ENCODE assay signal across 29 cellular contexts in the genomic region with DNA sequence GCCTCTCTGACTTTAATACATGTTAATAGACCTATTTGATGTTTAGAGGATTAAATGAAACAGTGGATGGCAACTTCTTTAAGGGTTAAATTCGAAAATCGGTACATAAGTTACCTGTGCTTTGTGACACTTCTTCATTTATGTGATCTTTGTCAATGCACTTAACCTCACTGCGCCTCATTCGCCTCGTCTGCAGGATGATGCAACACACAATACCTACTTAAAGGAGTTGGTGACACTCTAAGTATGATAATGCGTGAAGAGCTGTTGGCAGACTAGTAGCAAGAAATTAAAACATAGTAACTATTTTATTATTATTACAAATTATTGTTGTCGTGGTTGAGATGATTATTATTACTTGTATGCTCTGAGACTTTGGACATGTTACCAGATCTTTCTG.
"Had no signal": no experiment of that assay in that cellular context is flagged by ENCODE, and none has a peak within 500 bp of the region (broad histone marks: within the 10 kb centered on the region; RNA-seq: fewer than 3 reads in every experiment).

No MANE protein-coding gene starts in this region.

- H3K27me3 ChIP-seq: esophagus muscularis mucosa, foreskin keratinocyte, gastroesophageal sphincter, heart right ventricle, ovary, spleen, testis, tibial artery had no signal

- H3K36me3 ChIP-seq: esophagus muscularis mucosa, gastroesophageal sphincter, heart right ventricle, left ventricle myocardium inferior, lower lobe of right lung, ovary, spleen, tibial artery had no signal

- H3K4me3 Mint-ChIP-seq: immature natural killer cell; naive thymus-derived CD8-positive, alpha-beta T cell; stimulated activated memory B cell treated with anti-CD40 and anti-IgM and Interleukin-4, amounts not matched to agents 10 μg/mL and 1 μg/mL and 100 μg/mL, for 72 hours; type B pancreatic cell had no signal

- H3K27ac ChIP-seq: coronary artery, esophagus muscularis mucosa, foreskin keratinocyte, gastroesophageal sphincter, heart right ventricle, left ventricle myocardium inferior, lower lobe of right lung, ovary, psoas muscle, skin epidermis, spleen, testis, tibial artery had no signal

- H3K4me1 Mint-ChIP-seq: immature natural killer cell; stimulated activated memory B cell treated with anti-CD40 and anti-IgM and Interleukin-4, amounts not matched to agents 10 μg/mL and 1 μg/mL and 100 μg/mL, for 72 hours had no signal

- H3K9me3 ChIP-seq: ovary, psoas muscle, testis, tibial artery had no signal

- H3K36me3 Mint-ChIP-seq: immature natural killer cell; stimulated activated memory B cell treated with anti-CD40 and anti-IgM and Interleukin-4, amounts not matched to agents 10 μg/mL and 1 μg/mL and 100 μg/mL, for 72 hours had no signal

- H3K4me3 ChIP-seq: coronary artery, esophagus muscularis mucosa, gastroesophageal sphincter, heart right ventricle, left ventricle myocardium inferior, lower lobe of right lung, ovary, psoas muscle, skin epidermis, spleen, testis, tibial artery had no signal

- DNase-seq: dermis blood vessel endothelial cell; effector memory CD4-positive, alpha-beta T cell; foreskin keratinocyte; heart right ventricle; hippocampal formation; immature natural killer cell; islet precursor cell; kidney glomerular epithelial cell; left colon; left ventricle myocardium inferior; lower lobe of right lung; naive thymus-derived CD8-positive, alpha-beta T cell; occipital lobe; ovary; posterior cingulate gyrus; psoas muscle; right cardiac atrium; spleen; stimulated activated CD4-positive, alpha-beta T cell treated with anti-CD3 and anti-CD28 coated beads, Interleukin-4, amount 100 ng/mL, for 4 hours; stimulated activated naive CD8-positive, alpha-beta T cell treated with anti-CD3 and anti-CD28 coated beads, Interleukin-15, Interleukin-2, amounts not matched to agents 100 U/mL and 50 U/mL, for 24 hours; substantia nigra; testis; tibial artery had no signal

- H3K27ac Mint-ChIP-seq: immature natural killer cell; stimulated activated memory B cell treated with anti-CD40 and anti-IgM and Interleukin-4, amounts not matched to agents 10 μg/mL and 1 μg/mL and 100 μg/mL, for 72 hours; type B pancreatic cell had no signal
